Comparison of ENCODE assay signal across 18 cellular contexts in the genomic region with DNA sequence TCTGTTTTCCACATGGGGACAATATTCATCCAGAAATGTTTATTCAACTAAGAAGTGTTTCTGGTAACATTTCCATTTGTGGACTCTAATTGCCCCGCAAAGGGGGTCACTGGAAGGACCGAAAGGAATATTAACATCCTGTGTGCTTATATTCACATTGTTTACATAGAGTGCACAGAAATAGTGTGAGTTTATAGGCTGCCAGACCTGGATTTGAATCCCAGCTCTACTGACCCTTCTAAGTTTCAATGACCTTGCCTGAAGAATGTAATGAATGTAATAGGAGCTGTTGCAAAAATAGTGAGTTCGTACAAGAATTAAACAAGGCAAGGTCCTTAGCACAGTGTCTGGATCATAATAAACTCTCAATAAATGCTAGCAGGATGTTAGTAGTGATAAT.
DNase-seq lines count a peak whose midpoint lies in the region; ATAC-seq and TF ChIP-seq lines count a peak whose summit lies in the region.
"Had no signal": no experiment of that assay in that cellular context is flagged by ENCODE, and none has a peak within 500 bp of the region (broad histone marks: within the 10 kb centered on the region; RNA-seq: fewer than 3 reads in every experiment).

No MANE protein-coding gene starts in this region.

- TF ChIP-seq EP300 in gastroesophageal sphincter (IDR thresholded peaks at IDR 0.05), result no peak

- no peak overlapping the region for H3K23ac ChIP-seq in mesenchymal stem cell (ENCODE audit: low read length in 2 of 2)

- no peak overlapping the region for H3K4me2 ChIP-seq in mesenchymal stem cell (ENCODE audit: low read length, poor library complexity, severe bottlenecking)

- no peak overlapping the region for H2BK12ac ChIP-seq in mesenchymal stem cell (ENCODE audit: low read length in 2 of 2)

- H3K27ac Mint-ChIP-seq in endodermal cell, result no peak overlapping the region
- no peak overlapping the region for H3K27ac Mint-ChIP-seq in stimulated activated memory B cell treated with anti-CD40 and anti-IgM and Interleukin-4, amounts not matched to agents 10 μg/mL and 1 μg/mL and 100 μg/mL, for 72 hours
- H3K27ac Mint-ChIP-seq: CD4-positive, CD25-positive, alpha-beta regulatory T cell; CD8-positive, alpha-beta memory T cell had no signal

- WGBS in gastroesophageal sphincter (ENCODE audit: low coverage in 1 of 2), 2 donors, result 18 to 33% methylated on average over 1 to 3 of the region's 3 CpGs
- 60% methylated on average over 1 of the region's 3 CpGs for WGBS in mesenchymal stem cell
- WGBS in endodermal cell (ENCODE audit: insufficient coverage in 1 of 2, insufficient read length in 1 of 2), 2 experiments, result 90 to 92% methylated on average over 2 to 3 of the region's 3 CpGs

- no peak for TF ChIP-seq CTCF in choroid plexus epithelial cell (conservative IDR thresholded peaks at IDR 0.05; ENCODE audit: low read depth, low read length)
- TF ChIP-seq CTCF in gastroesophageal sphincter (IDR thresholded peaks at IDR 0.05), result no peak
- no peak for TF ChIP-seq CTCF in endodermal cell (conservative IDR thresholded peaks at IDR 0.05)

- no peak overlapping the region for H3K14ac ChIP-seq in mesenchymal stem cell (ENCODE audit: low read length in 2 of 2)

- no peak overlapping the region for H2BK15ac ChIP-seq in mesenchymal stem cell (ENCODE audit: low read depth, poor library complexity, severe bottlenecking)

- H3K36me3 ChIP-seq in adipocyte (ENCODE audit: control insufficient read depth, insufficient read depth, low read length, severe bottlenecking), result no peaks in the 10 kb centered on the region
- no peaks in the 10 kb centered on the region for H3K36me3 ChIP-seq in gastroesophageal sphincter
- no peaks in the 10 kb centered on the region for H3K36me3 ChIP-seq in mesenchymal stem cell (ENCODE audit: control insufficient read depth in 1 of 2, insufficient read depth in 2 of 2, low read depth in 1 of 2, low read length in 2 of 2)
- H3K36me3 ChIP-seq in endodermal cell (ENCODE audit: control insufficient read depth, insufficient read depth, low read length), result no peaks in the 10 kb centered on the region
- H3K36me3 ChIP-seq: BE2C, HAP-1 had no signal

- H3K4me1 Mint-ChIP-seq in endodermal cell, result peaks cover under 1% of the 10 kb centered on the region
- no peaks in the 10 kb centered on the region for H3K4me1 Mint-ChIP-seq in activated T-cell treated with anti-CD3 and anti-CD28 coated beads, Interleukin-2, amount 50 U/mL, for 4 hours (ENCODE audit: low read depth)
- no peaks in the 10 kb centered on the region for H3K4me1 Mint-ChIP-seq in stimulated activated memory B cell treated with anti-CD40 and anti-IgM and Interleukin-4, amounts not matched to agents 10 μg/mL and 1 μg/mL and 100 μg/mL, for 72 hours
- H3K4me1 Mint-ChIP-seq: CD4-positive, CD25-positive, alpha-beta regulatory T cell; CD8-positive, alpha-beta memory T cell had no signal

- peak overlapping the region in 3 of 4 donors; percentile 48 to 66 (median 56) for H3K27ac ChIP-seq in gastroesophageal sphincter
- H3K27ac ChIP-seq in mesenchymal stem cell (ENCODE audit: low read length, poor library complexity, severe bottlenecking), result no peak overlapping the region
- H3K27ac ChIP-seq in endodermal cell (ENCODE audit: low read depth, low read length), result no peak overlapping the region

- H2BK5ac ChIP-seq in mesenchymal stem cell (ENCODE audit: low read depth, low read length, poor library complexity, severe bottlenecking), result no peak overlapping the region

- DNase-seq in adipocyte (ENCODE audit: low read depth), result peak; percentile 23
- peak; percentile 66 for DNase-seq in choroid plexus epithelial cell (ENCODE audit: low read depth)
- peak; percentile 18 for DNase-seq in mesenchymal stem cell
- DNase-seq in H4 (ENCODE audit: low spot score), result no peak
- no peak for DNase-seq in endodermal cell
- DNase-seq in activated T-cell treated with anti-CD3 and anti-CD28 coated beads, Interleukin-2, amount 50 U/mL, for 4 hours, result no peak
- DNase-seq: ACHN; BE2C; C1 segment of cervical spinal cord; CD4-positive, CD25-positive, alpha-beta regulatory T cell; CD8-positive, alpha-beta memory T cell; COR-L47; DMS 273 treated with DMSO at 0.1 percent for 48 hours; DMS53; DND-41 had no signal

- H3K4me3 Mint-ChIP-seq in endodermal cell, result no peak overlapping the region
- H3K4me3 Mint-ChIP-seq in activated T-cell treated with anti-CD3 and anti-CD28 coated beads, Interleukin-2, amount 50 U/mL, for 4 hours, result no peak overlapping the region
- H3K4me3 Mint-ChIP-seq in stimulated activated memory B cell treated with anti-CD40 and anti-IgM and Interleukin-4, amounts not matched to agents 10 μg/mL and 1 μg/mL and 100 μg/mL, for 72 hours, result no peak overlapping the region
- H3K4me3 Mint-ChIP-seq: CD4-positive, CD25-positive, alpha-beta regulatory T cell; CD8-positive, alpha-beta memory T cell had no signal

- H3K9me3 ChIP-seq in adipocyte (ENCODE audit: control insufficient read depth, low read length), result no peaks in the 10 kb centered on the region
- H3K9me3 ChIP-seq in gastroesophageal sphincter, result no peaks in the 10 kb centered on the region
- no peaks in the 10 kb centered on the region for H3K9me3 ChIP-seq in mesenchymal stem cell (ENCODE audit: control insufficient read depth, low read length)
- H3K9me3 ChIP-seq in endodermal cell (ENCODE audit: control insufficient read depth, low read length), result no peaks in the 10 kb centered on the region
- H3K9me3 ChIP-seq: BE2C, HAP-1 had no signal

- H2AK5ac ChIP-seq in mesenchymal stem cell (ENCODE audit: low read length, severe bottlenecking), result no peak overlapping the region

- peaks cover 7% of the 10 kb centered on the region for H3K9me3 Mint-ChIP-seq in endodermal cell
- no peaks in the 10 kb centered on the region for H3K9me3 Mint-ChIP-seq in activated T-cell treated with anti-CD3 and anti-CD28 coated beads, Interleukin-2, amount 50 U/mL, for 4 hours
- no peaks in the 10 kb centered on the region for H3K9me3 Mint-ChIP-seq in stimulated activated memory B cell treated with anti-CD40 and anti-IgM and Interleukin-4, amounts not matched to agents 10 μg/mL and 1 μg/mL and 100 μg/mL, for 72 hours

- peaks cover 4% of the 10 kb centered on the region for H3K4me1 ChIP-seq in adipocyte (ENCODE audit: control insufficient read depth, insufficient read depth, low read length)
- H3K4me1 ChIP-seq in gastroesophageal sphincter, result peaks cover 0 to 18% (median 3%) of the 10 kb centered on the region in 3 donors
- H3K4me1 ChIP-seq in mesenchymal stem cell (ENCODE audit: control insufficient read depth, insufficient read depth, low read depth, low read length), result peaks cover 4% of the 10 kb centered on the region
- no peaks in the 10 kb centered on the region for H3K4me1 ChIP-seq in endodermal cell (ENCODE audit: control insufficient read depth, insufficient read depth, low read length)
- H3K4me1 ChIP-seq: HAP-1 had no signal

- no peak overlapping the region for H3K4ac ChIP-seq in mesenchymal stem cell (ENCODE audit: low read depth in 1 of 2, low read length in 2 of 2)

- H3K36me3 Mint-ChIP-seq in endodermal cell (ENCODE audit: low read depth), result no peaks in the 10 kb centered on the region
- H3K36me3 Mint-ChIP-seq in activated T-cell treated with anti-CD3 and anti-CD28 coated beads, Interleukin-2, amount 50 U/mL, for 4 hours (ENCODE audit: insufficient read depth), result no peaks in the 10 kb centered on the region
- no peaks in the 10 kb centered on the region for H3K36me3 Mint-ChIP-seq in stimulated activated memory B cell treated with anti-CD40 and anti-IgM and Interleukin-4, amounts not matched to agents 10 μg/mL and 1 μg/mL and 100 μg/mL, for 72 hours
- H3K36me3 Mint-ChIP-seq: CD4-positive, CD25-positive, alpha-beta regulatory T cell; CD8-positive, alpha-beta memory T cell had no signal

- ATAC-seq in gastroesophageal sphincter, result no peak
- no peak for ATAC-seq in activated T-cell treated with anti-CD3 and anti-CD28 coated beads, Interleukin-2, amount 50 U/mL, for 4 hours
- ATAC-seq in stimulated activated memory B cell treated with anti-CD40 and anti-IgM and Interleukin-4, amounts not matched to agents 10 μg/mL and 1 μg/mL and 100 μg/mL, for 72 hours, result no peak

- H3K27me3 Mint-ChIP-seq in endodermal cell (ENCODE audit: insufficient read depth), result no peaks in the 10 kb centered on the region
- H3K27me3 Mint-ChIP-seq in activated T-cell treated with anti-CD3 and anti-CD28 coated beads, Interleukin-2, amount 50 U/mL, for 4 hours (ENCODE audit: low read depth), result peaks cover 2% of the 10 kb centered on the region
- no peaks in the 10 kb centered on the region for H3K27me3 Mint-ChIP-seq in stimulated activated memory B cell treated with anti-CD40 and anti-IgM and Interleukin-4, amounts not matched to agents 10 μg/mL and 1 μg/mL and 100 μg/mL, for 72 hours
- H3K27me3 Mint-ChIP-seq: CD4-positive, CD25-positive, alpha-beta regulatory T cell had no signal

- no peak overlapping the region for H3K18ac ChIP-seq in mesenchymal stem cell (ENCODE audit: low read depth in 1 of 2, low read length in 2 of 2)

- TF ChIP-seq POLR2A in gastroesophageal sphincter (IDR thresholded peaks at IDR 0.05), result no peak

- H3K79me1 ChIP-seq in mesenchymal stem cell (replicated peaks; ENCODE audit: low read length, poor library complexity, severe bottlenecking), result no peaks in the 10 kb centered on the region

- no peak overlapping the region for H2AFZ ChIP-seq in mesenchymal stem cell (ENCODE audit: low read depth, low read length)

- H3K27me3 ChIP-seq in adipocyte (replicated peaks; ENCODE audit: control insufficient read depth, insufficient read depth, low read length), result no peaks in the 10 kb centered on the region
- no peaks in the 10 kb centered on the region for H3K27me3 ChIP-seq in gastroesophageal sphincter
- no peaks in the 10 kb centered on the region for H3K27me3 ChIP-seq in mesenchymal stem cell (ENCODE audit: control insufficient read depth in 1 of 2, insufficient read depth in 1 of 2, low read length in 2 of 2)
- no peaks in the 10 kb centered on the region for H3K27me3 ChIP-seq in endodermal cell (ENCODE audit: control insufficient read depth, insufficient read depth, low read length, poor library complexity, severe bottlenecking)
- H3K27me3 ChIP-seq: BE2C had no signal

- H3K9ac ChIP-seq in adipocyte (ENCODE audit: low read length) (no peak overlapping the region), mesenchymal stem cell (ENCODE audit: low read length) (no peak overlapping the region), endodermal cell (ENCODE audit: extremely low read depth, low read length, poor library complexity, severe bottlenecking) (no peak overlapping the region)

- H4K8ac ChIP-seq in mesenchymal stem cell (ENCODE audit: low read length), result no peak overlapping the region

- H2BK120ac ChIP-seq in mesenchymal stem cell (ENCODE audit: low read depth, low read length), result no peak overlapping the region

- H4K91ac ChIP-seq in mesenchymal stem cell (ENCODE audit: low read length), result no peak overlapping the region

- H3K4me3 ChIP-seq in adipocyte (ENCODE audit: low read length), result no peak overlapping the region
- H3K4me3 ChIP-seq in choroid plexus epithelial cell (ENCODE audit: low read depth, low read length), result no peak overlapping the region
- no peak overlapping the region for H3K4me3 ChIP-seq in gastroesophageal sphincter
- no peak overlapping the region for H3K4me3 ChIP-seq in mesenchymal stem cell (ENCODE audit: insufficient read depth in 1 of 2, low read depth in 1 of 2, low read length in 2 of 2)
- no peak overlapping the region for H3K4me3 ChIP-seq in endodermal cell (ENCODE audit: low read length)
- H3K4me3 ChIP-seq: HAP-1 had no signal

Comparison
In these comparisons a context has a peak if more than half of its experiments do, and no peak if none do; other contexts are left out.
1. DNase-seq: peak in adipocyte (single experiment), choroid plexus epithelial cell (single experiment) and mesenchymal stem cell (single experiment); none in H4 (single experiment), endodermal cell (single experiment) and activated T-cell treated with anti-CD3 and anti-CD28 coated beads, Interleukin-2, amount 50 U/mL, for 4 hours (single experiment).
2. H3K27ac ChIP-seq: peak in gastroesophageal sphincter (3 of 4); none in mesenchymal stem cell (single experiment) and endodermal cell (single experiment).